Comparison of ENCODE assay signal across 1 cellular context in the genomic region with DNA sequence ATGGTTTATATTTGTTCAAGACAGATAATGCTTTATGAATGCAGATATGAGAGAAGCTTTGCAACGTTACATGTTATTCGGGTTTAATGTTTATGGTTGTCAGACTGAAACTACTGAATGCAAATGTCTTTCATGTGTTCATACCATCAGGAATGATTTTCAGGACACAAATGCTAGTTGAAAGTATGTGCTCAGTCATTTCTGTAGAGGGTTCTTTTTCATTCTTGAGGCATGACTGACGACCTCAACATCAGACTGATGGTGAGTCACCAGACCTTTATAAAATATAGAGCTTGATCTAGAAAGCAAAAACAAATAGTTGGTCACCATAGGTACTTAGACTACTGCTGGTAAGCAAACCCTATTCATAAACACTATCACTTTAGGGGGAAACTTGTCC.
TF ChIP-seq lines count a peak whose summit lies in the region.

No MANE protein-coding gene starts in this region.

TF ChIP-seq in HCT116, 20 proteins besides CTCF, POLR2A, EP300 and RAD21 (continued from another document):
- TF ChIP-seq ELF1 (IDR thresholded peaks at IDR 0.05; ENCODE audit: borderline replicate concordance, low read depth) (no peak), JUND (IDR thresholded peaks at IDR 0.05) (peak; percentile 73), CBX3 (IDR thresholded peaks at IDR 0.05; ENCODE audit: low read depth) (0 out of 2 replicates have a peak, but pooled peaks have one; percentile 20), FOSL1 (IDR thresholded peaks at IDR 0.05; ENCODE audit: low read depth) (peak; percentile 76)
